In genomic region chr7:1339611-1340010, GRCh38 we compare ENCODE assay signal across 25 cellular contexts.
"Had no signal": no experiment of that assay in that cellular context is flagged by ENCODE, and none has a peak within 500 bp of the region (broad histone marks: within the 10 kb centered on the region; RNA-seq: fewer than 3 reads in every experiment).

No MANE protein-coding gene starts in this region.

- H3K36me3 Mint-ChIP-seq: stimulated activated memory B cell treated with anti-CD40 and anti-IgM and Interleukin-4, amounts not matched to agents 10 μg/mL and 1 μg/mL and 100 μg/mL, for 72 hours had no signal

- H3K4me1 ChIP-seq: esophagus squamous epithelium, left lung, pancreas, testis, tibial nerve, upper lobe of left lung, vagina had no signal

- H3K4me1 Mint-ChIP-seq: immature natural killer cell; natural killer cell; stimulated activated memory B cell treated with anti-CD40 and anti-IgM and Interleukin-4, amounts not matched to agents 10 μg/mL and 1 μg/mL and 100 μg/mL, for 72 hours had no signal

- H3K27ac Mint-ChIP-seq: effector memory CD8-positive, alpha-beta T cell; immature natural killer cell; natural killer cell; progenitor cell of endocrine pancreas; stimulated activated memory B cell treated with anti-CD40 and anti-IgM and Interleukin-4, amounts not matched to agents 10 μg/mL and 1 μg/mL and 100 μg/mL, for 72 hours had no signal

- H3K36me3 ChIP-seq: esophagus squamous epithelium, left lung, neutrophil, pancreas, tibial nerve, upper lobe of left lung, vagina had no signal

- FAIRE-seq: endometrium, keratinocyte, pancreas had no signal

- ATAC-seq: effector memory CD8-positive, alpha-beta T cell; left lung; natural killer cell; pancreas; sciatic nerve; stimulated activated memory B cell treated with anti-CD40 and anti-IgM and Interleukin-4, amounts not matched to agents 10 μg/mL and 1 μg/mL and 100 μg/mL, for 72 hours; stimulated activated naive CD8-positive, alpha-beta T cell treated with anti-CD3 and anti-CD28 coated beads, Interleukin-15, Interleukin-2, amounts not matched to agents 100 U/mL and 50 U/mL, for 24 hours had no signal

- H3K27me3 ChIP-seq: pancreas, testis, upper lobe of left lung, vagina had no signal

- H3K9me3 ChIP-seq: neutrophil, pancreas, testis, vagina had no signal

- DNase-seq: cortex of kidney; effector memory CD8-positive, alpha-beta T cell; erythroblast; esophagus squamous epithelium; foreskin melanocyte; hypothalamus; immature natural killer cell; mammary epithelial cell; mesendoderm; natural killer cell; stimulated activated CD4-positive, alpha-beta T cell treated with anti-CD3 and anti-CD28 coated beads, Interleukin-4, amount 100 ng/mL, for 4 hours; stimulated activated naive CD8-positive, alpha-beta T cell treated with anti-CD3 and anti-CD28 coated beads, Interleukin-15, Interleukin-2, amounts not matched to agents 100 U/mL and 50 U/mL, for 24 hours; substantia nigra; testis; upper lobe of left lung had no signal

- H3K4me3 Mint-ChIP-seq: effector memory CD8-positive, alpha-beta T cell; immature natural killer cell; natural killer cell; stimulated activated memory B cell treated with anti-CD40 and anti-IgM and Interleukin-4, amounts not matched to agents 10 μg/mL and 1 μg/mL and 100 μg/mL, for 72 hours had no signal

- H3K4me3 ChIP-seq: esophagus squamous epithelium, left lung, pancreas, testis, tibial nerve, upper lobe of left lung, vagina had no signal

- H3K27ac ChIP-seq: esophagus squamous epithelium, left lung, neutrophil, pancreas, testis, tibial nerve, upper lobe of left lung, vagina had no signal
